ENCODE assay signal across 13 cellular contexts in genomic region chrX:13373807-13374187, GRCh38. TPM values are rescaled to one million over a fixed set of nuclear protein-coding genes. Genes with fewer than 3 reads are reported as not detected.
DNase-seq lines count a peak whose midpoint lies in the region; ATAC-seq and TF ChIP-seq lines count a peak whose summit lies in the region.
"Had no signal": no experiment of that assay in that cellular context is flagged by ENCODE, and none has a peak within 500 bp of the region (broad histone marks: within the 10 kb centered on the region; RNA-seq: fewer than 3 reads in every experiment).

No MANE protein-coding gene starts in this region.

- H2AFZ ChIP-seq in GM23248: peak overlapping the region; percentile 66; the same call in 1 of the 2 replicates

- no peaks in the 10 kb centered on the region for H3K9me3 ChIP-seq in GM23248 (ENCODE audit: low read depth)
- no peaks in the 10 kb centered on the region for H3K9me3 ChIP-seq in heart right ventricle
- no peaks in the 10 kb centered on the region for H3K9me3 ChIP-seq in BE2C
- H3K9me3 ChIP-seq in SJCRH30 (replicated peaks): no peaks in the 10 kb centered on the region
- H3K9me3 ChIP-seq: upper lobe of left lung had no signal

- H3K9me2 ChIP-seq in GM23248 (ENCODE audit: insufficient read depth): no peaks in the 10 kb centered on the region

- H3K9ac ChIP-seq in GM23248: peak overlapping the region; percentile 79

- peak in 5 of 8 donors; percentile 48 to 65 (median 61) for ATAC-seq in heart right ventricle

- no peaks in the 10 kb centered on the region for H3K79me2 ChIP-seq in GM23248 (ENCODE audit: insufficient read depth)

- DNase-seq in GM23248 (peak; percentile 88), astrocyte of the hippocampus (ENCODE audit: low read depth, low spot score) (peak; percentile 73), heart right ventricle (peak in 1 of 2 donors; percentile 5), BE2C (no peak), SJCRH30 (no peak), NCI-H2029 treated with DMSO at 0.1 percent for 48 hours (lab: John Stamatoyannopoulos, UW) (no peak), SKM-1 treated with dmso at 0.1 percent for 144 hours (lab: John Stamatoyannopoulos, UW; ENCODE audit: unreplicated experiment) (no peak)
- DNase-seq: NCI-H526, upper lobe of left lung had no signal

- intact Hi-C loops in heart right ventricle (cut with DNase I): no loop called here

- H3K27me3 ChIP-seq in GM23248 (replicated peaks; ENCODE audit: insufficient read depth) (no peaks in the 10 kb centered on the region), heart right ventricle (peaks cover 0 to 37% (median 0%) of the 10 kb centered on the region in 7 donors), BE2C (no peaks in the 10 kb centered on the region), SJCRH30 (no peaks in the 10 kb centered on the region)
- H3K27me3 ChIP-seq: upper lobe of left lung had no signal

- WGBS in GM23248 (ENCODE audit: low coverage in 1 of 2, low lambda C conversion rate in 2 of 2, missing lambda C conversion rate in 2 of 2), 2 experiments: 4 to 6% methylated on average over 3 of the region's 3 CpGs
- 53 to 67% methylated on average over 3 of the region's 3 CpGs for WGBS in heart right ventricle, 2 donors

- in situ Hi-C loops in GM23248 (cut with MboI): no loop called here

- 0 out of 2 replicates have a peak overlapping the region, but pooled peaks have one; percentile 35 for H3K4me3 ChIP-seq in GM23248
- H3K4me3 ChIP-seq in heart right ventricle: no peak overlapping the region
- no peak overlapping the region for H3K4me3 ChIP-seq in skin epidermis
- no peak overlapping the region for H3K4me3 ChIP-seq in BE2C (ENCODE audit: low read depth, low read length)
- no peak overlapping the region for H3K4me3 ChIP-seq in SJCRH30
- H3K4me3 ChIP-seq: upper lobe of left lung had no signal

- TF ChIP-seq CTCF in heart right ventricle (IDR thresholded peaks at IDR 0.05): no peak
- TF ChIP-seq CTCF in BE2C (IDR thresholded peaks at IDR 0.05; ENCODE audit: low read depth, low read length): no peak

- H3K27ac ChIP-seq in GM23248: peak overlapping the region; percentile 96
- H3K27ac ChIP-seq in heart right ventricle: peak overlapping the region in 6 of 10 donors; percentile 30 to 67 (median 47)
- H3K27ac ChIP-seq in skin epidermis: peak overlapping the region in 14 of 21 experiments; percentile 1 to 75 (median 43)
- H3K27ac ChIP-seq in SJCRH30: no peak overlapping the region

- H3K36me3 ChIP-seq in GM23248 (ENCODE audit: low read depth): no peaks in the 10 kb centered on the region
- no peaks in the 10 kb centered on the region for H3K36me3 ChIP-seq in heart right ventricle
- H3K36me3 ChIP-seq in BE2C: no peaks in the 10 kb centered on the region
- no peaks in the 10 kb centered on the region for H3K36me3 ChIP-seq in SJCRH30
- H3K36me3 ChIP-seq: upper lobe of left lung had no signal

- peak overlapping the region; percentile 24 for H3K4me2 ChIP-seq in GM23248 (ENCODE audit: unreplicated experiment)

- no peaks in the 10 kb centered on the region for H4K20me1 ChIP-seq in GM23248 (ENCODE audit: insufficient read depth)

- H3K4me1 ChIP-seq in GM23248 (ENCODE audit: insufficient read depth) (peaks cover 48% of the 10 kb centered on the region), heart right ventricle (peaks cover 0 to 15% (median 0%) of the 10 kb centered on the region in 9 donors), BE2C (no peaks in the 10 kb centered on the region), SJCRH30 (peaks cover 32% of the 10 kb centered on the region)

- peaks cover 38% of the 10 kb centered on the region for H3F3A ChIP-seq in GM23248 (ENCODE audit: insufficient read depth)

RNA-seq across cellular contexts. Expression of gene ATXN3L, which starts 53.9 kb away (rescaled TPM):
- total RNA-seq in GM23248 (2014; rRNA removed; shearing (Covaris generic)): not detected in 2 replicates
- polyA plus RNA-seq in GM23248 (2016; fragmentation: Nextera tagmentation; extraction: Ambion mirVana) (not detected in 2 replicates), heart right ventricle (not detected)
- total RNA-seq in heart right ventricle: not detected
- polyA plus RNA-seq in BE2C (2012; ENCODE audit: insufficient read depth, insufficient read length, low read depth): not detected
- total RNA-seq in SJCRH30 (2014; rRNA removed; shearing (Covaris generic)): not detected in 2 replicates
- total RNA-seq: activated CD8-positive, alpha-beta memory T cell treated with anti-CD3 and anti-CD28 coated beads for 36 hours; Daoy; upper lobe of left lung had no signal
- polyA plus RNA-seq: neural cell had no signal

Comparison
In these comparisons a context has a peak if more than half of its experiments do, and no peak if none do; other contexts are left out.
1. DNase-seq: peak in GM23248 (single experiment) and astrocyte of the hippocampus (single experiment); none in BE2C (single experiment), SJCRH30 (0 of 2), NCI-H2029 treated with DMSO at 0.1 percent for 48 hours (single experiment) and SKM-1 treated with dmso at 0.1 percent for 144 hours (single experiment).